17 cellular contexts compared by ENCODE assay signal in the genomic region with DNA sequence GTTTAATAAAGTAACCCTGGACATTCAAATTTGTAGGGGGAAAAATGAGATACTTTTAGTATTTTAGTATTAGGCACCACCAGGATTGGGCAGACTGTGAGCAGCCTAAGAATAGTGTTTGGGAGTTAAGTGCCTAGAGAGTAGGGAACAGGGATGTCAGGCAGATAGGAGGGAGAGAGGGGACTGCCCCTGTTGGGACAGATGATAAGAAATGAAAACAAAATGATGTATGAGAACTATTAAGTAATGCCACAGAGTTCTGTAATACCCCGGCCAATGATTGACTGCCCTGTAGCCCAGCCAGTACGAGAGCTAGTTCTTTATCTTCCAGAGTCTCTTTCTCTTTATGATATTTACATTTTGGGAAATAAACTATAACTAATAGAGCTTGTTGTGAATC. TPM values are rescaled to one million over a fixed set of nuclear protein-coding genes. Genes with fewer than 3 reads are reported as not detected.
DNase-seq lines count a peak whose midpoint lies in the region; ATAC-seq, FAIRE-seq and TF ChIP-seq lines count a peak whose summit lies in the region.
"Had no signal": no experiment of that assay in that cellular context is flagged by ENCODE, and none has a peak within 500 bp of the region (broad histone marks: within the 10 kb centered on the region; RNA-seq: fewer than 3 reads in every experiment).

No MANE protein-coding gene starts in this region.

- CTCF ChIA-PET in activated CD8-positive, alpha-beta T cell treated with anti-CD3 and anti-CD28 coated beads for 36 hours (lab: Charles Lee) = interaction anchor here (1.1 kb wide), 1 partner anchor 23 kb away, joined by 3 read pairs; no protein-coding TSS in a partner anchor
- CTCF ChIA-PET in activated CD8-positive, alpha-beta T cell treated with anti-CD3 and anti-CD28 coated beads, Interleukin-2, amount 10 ng/mL, durations not matched to agents 7 days and 5 days (lab: Charles Lee) = interaction anchor here (1.1 kb wide), 1 partner anchor 81 kb away, joined by 4 read pairs; no protein-coding TSS in a partner anchor

- H3K36me3 ChIP-seq in small intestine (ENCODE audit: control insufficient read depth in 2 of 2, insufficient read depth in 2 of 2, low read length in 2 of 2) = peaks cover 0 to 3% of the 10 kb centered on the region in 2 donors

- H3K27ac ChIP-seq in right cardiac atrium (ENCODE audit: low read length) = peak overlapping the region; percentile 42
- no peak overlapping the region for H3K27ac ChIP-seq in small intestine (ENCODE audit: low read depth in 1 of 2, low read length in 1 of 2)
- H3K27ac ChIP-seq: SK-N-MC had no signal

- H3K4me1 Mint-ChIP-seq in activated CD8-positive, alpha-beta T cell treated with anti-CD3 and anti-CD28 coated beads for 36 hours (ENCODE audit: low read depth) = peaks cover 49% of the 10 kb centered on the region
- H3K4me1 Mint-ChIP-seq in activated CD8-positive, alpha-beta T cell treated with anti-CD3 and anti-CD28 coated beads, Interleukin-2, amount 10 ng/mL, durations not matched to agents 7 days and 5 days (ENCODE audit: low read depth) = peaks cover 47% of the 10 kb centered on the region
- peaks cover 14% of the 10 kb centered on the region for H3K4me1 Mint-ChIP-seq in activated T-helper 17 cell treated with anti-CD3 and anti-CD28 coated beads, Interleukin-2, amount 50 U/mL, for 72 hours
- H3K4me1 Mint-ChIP-seq in stimulated activated naive B cell treated with anti-CD40 and anti-IgM and Interleukin-4, amounts not matched to agents 10 μg/mL and 1 μg/mL and 100 μg/mL, for 72 hours = peaks cover 49 to 76% of the 10 kb centered on the region in 2 donors

- TF ChIP-seq CTCF in activated CD8-positive, alpha-beta T cell treated with anti-CD3 and anti-CD28 coated beads for 36 hours (IDR thresholded peaks at IDR 0.05) = no peak

- ATAC-seq in activated CD8-positive, alpha-beta T cell treated with anti-CD3 and anti-CD28 coated beads for 36 hours = no peak
- no peak for ATAC-seq in activated CD8-positive, alpha-beta T cell treated with anti-CD3 and anti-CD28 coated beads, Interleukin-2, amount 10 ng/mL, durations not matched to agents 7 days and 5 days
- no peak for ATAC-seq in activated T-helper 17 cell treated with anti-CD3 and anti-CD28 coated beads, Interleukin-2, amount 50 U/mL, for 72 hours (replicated peaks)
- ATAC-seq in right cardiac atrium = peak; percentile 65 to 70
- peak in 1 of 2 donors; percentile 25 for ATAC-seq in stimulated activated naive B cell treated with anti-CD40 and anti-IgM and Interleukin-4, amounts not matched to agents 10 μg/mL and 1 μg/mL and 100 μg/mL, for 72 hours (replicated peaks)
- no peak for ATAC-seq in HG03097 (IDR thresholded peaks at IDR 0.05; ENCODE audit: low FRiP score, unreplicated experiment)
- no peak for ATAC-seq in HG03442 (IDR thresholded peaks at IDR 0.05; ENCODE audit: unreplicated experiment)
- ATAC-seq: PC-3 had no signal

- no peak for DNase-seq in activated CD8-positive, alpha-beta T cell treated with anti-CD3 and anti-CD28 coated beads for 36 hours
- no peak for DNase-seq in activated CD8-positive, alpha-beta T cell treated with anti-CD3 and anti-CD28 coated beads, Interleukin-2, amount 10 ng/mL, durations not matched to agents 7 days and 5 days
- DNase-seq in right cardiac atrium (no peak), small intestine (no peak)
- no peak for DNase-seq in stimulated activated naive B cell treated with anti-CD40 and anti-IgM and Interleukin-4, amounts not matched to agents 10 μg/mL and 1 μg/mL and 100 μg/mL, for 72 hours
- DNase-seq: CD4-positive, alpha-beta memory T cell; DMS 273 treated with DMSO at 0.1 percent for 48 hours; NCI-H146; NCI-H2081 treated with DMSO at 0.1 percent for 48 hours; NCI-H524; PC-3 had no signal

- no peak for FAIRE-seq in small intestine (lab: Jason Lieb, UNC)
- FAIRE-seq: A204.1, H1 had no signal

- no peaks in the 10 kb centered on the region for H3K9me3 ChIP-seq in right cardiac atrium (ENCODE audit: control insufficient read depth, low read length)
- no peaks in the 10 kb centered on the region for H3K9me3 ChIP-seq in small intestine (ENCODE audit: control insufficient read depth, low read depth)

- H3K9me3 Mint-ChIP-seq in activated CD8-positive, alpha-beta T cell treated with anti-CD3 and anti-CD28 coated beads for 36 hours = no peaks in the 10 kb centered on the region
- H3K9me3 Mint-ChIP-seq in activated CD8-positive, alpha-beta T cell treated with anti-CD3 and anti-CD28 coated beads, Interleukin-2, amount 10 ng/mL, durations not matched to agents 7 days and 5 days (ENCODE audit: insufficient read depth) = no peaks in the 10 kb centered on the region
- H3K9me3 Mint-ChIP-seq in activated T-helper 17 cell treated with anti-CD3 and anti-CD28 coated beads, Interleukin-2, amount 50 U/mL, for 72 hours = no peaks in the 10 kb centered on the region
- no peaks in the 10 kb centered on the region for H3K9me3 Mint-ChIP-seq in stimulated activated naive B cell treated with anti-CD40 and anti-IgM and Interleukin-4, amounts not matched to agents 10 μg/mL and 1 μg/mL and 100 μg/mL, for 72 hours
- H3K9me3 Mint-ChIP-seq: CD4-positive, alpha-beta memory T cell had no signal

- no peaks in the 10 kb centered on the region for H3K27me3 Mint-ChIP-seq in activated CD8-positive, alpha-beta T cell treated with anti-CD3 and anti-CD28 coated beads for 36 hours
- no peaks in the 10 kb centered on the region for H3K27me3 Mint-ChIP-seq in activated CD8-positive, alpha-beta T cell treated with anti-CD3 and anti-CD28 coated beads, Interleukin-2, amount 10 ng/mL, durations not matched to agents 7 days and 5 days (ENCODE audit: low read depth)
- no peaks in the 10 kb centered on the region for H3K27me3 Mint-ChIP-seq in activated T-helper 17 cell treated with anti-CD3 and anti-CD28 coated beads, Interleukin-2, amount 50 U/mL, for 72 hours
- H3K27me3 Mint-ChIP-seq in stimulated activated naive B cell treated with anti-CD40 and anti-IgM and Interleukin-4, amounts not matched to agents 10 μg/mL and 1 μg/mL and 100 μg/mL, for 72 hours = no peaks in the 10 kb centered on the region
- H3K27me3 Mint-ChIP-seq: CD4-positive, alpha-beta memory T cell had no signal

- intact Hi-C loops in activated CD8-positive, alpha-beta T cell treated with anti-CD3 and anti-CD28 coated beads for 36 hours (cut with micrococcal nuclease) = no loop called here
- intact Hi-C loops in right cardiac atrium (cut with DNase I) = no loop called here

- H3K4me3 ChIP-seq in right cardiac atrium (ENCODE audit: low read length) (no peak overlapping the region), small intestine (ENCODE audit: low read depth in 1 of 2, low read length in 2 of 2) (no peak overlapping the region)
- H3K4me3 ChIP-seq: SK-N-MC had no signal

- POLR2A ChIA-PET in activated CD8-positive, alpha-beta T cell treated with anti-CD3 and anti-CD28 coated beads for 36 hours (lab: Charles Lee) = interaction anchor here (0.6 to 0.7 kb wide), 3 partner anchors 31 to 638 kb away, joined by 3 read pairs; no protein-coding TSS in a partner anchor
- POLR2A ChIA-PET in activated CD8-positive, alpha-beta T cell treated with anti-CD3 and anti-CD28 coated beads, Interleukin-2, amount 10 ng/mL, durations not matched to agents 7 days and 5 days (lab: Charles Lee) = no interaction called here

- H3K27ac Mint-ChIP-seq in activated CD8-positive, alpha-beta T cell treated with anti-CD3 and anti-CD28 coated beads for 36 hours = peak overlapping the region; percentile 17
- H3K27ac Mint-ChIP-seq in activated CD8-positive, alpha-beta T cell treated with anti-CD3 and anti-CD28 coated beads, Interleukin-2, amount 10 ng/mL, durations not matched to agents 7 days and 5 days = no peak overlapping the region
- peak overlapping the region; percentile 11 for H3K27ac Mint-ChIP-seq in activated T-helper 17 cell treated with anti-CD3 and anti-CD28 coated beads, Interleukin-2, amount 50 U/mL, for 72 hours
- peak overlapping the region; percentile 9 for H3K27ac Mint-ChIP-seq in stimulated activated naive B cell treated with anti-CD40 and anti-IgM and Interleukin-4, amounts not matched to agents 10 μg/mL and 1 μg/mL and 100 μg/mL, for 72 hours

- H3K4me1 ChIP-seq in right cardiac atrium (ENCODE audit: control insufficient read depth, insufficient read depth, low read length) (peaks cover 21% of the 10 kb centered on the region), small intestine (ENCODE audit: control insufficient read depth in 2 of 2, insufficient read depth in 1 of 2, low read depth in 1 of 2, low read length in 1 of 2) (peaks cover 20 to 21% of the 10 kb centered on the region in 2 donors)

- no peak overlapping the region for H3K4me3 Mint-ChIP-seq in activated CD8-positive, alpha-beta T cell treated with anti-CD3 and anti-CD28 coated beads for 36 hours
- H3K4me3 Mint-ChIP-seq in activated CD8-positive, alpha-beta T cell treated with anti-CD3 and anti-CD28 coated beads, Interleukin-2, amount 10 ng/mL, durations not matched to agents 7 days and 5 days = no peak overlapping the region
- no peak overlapping the region for H3K4me3 Mint-ChIP-seq in activated T-helper 17 cell treated with anti-CD3 and anti-CD28 coated beads, Interleukin-2, amount 50 U/mL, for 72 hours
- H3K4me3 Mint-ChIP-seq in stimulated activated naive B cell treated with anti-CD40 and anti-IgM and Interleukin-4, amounts not matched to agents 10 μg/mL and 1 μg/mL and 100 μg/mL, for 72 hours = no peak overlapping the region
- H3K4me3 Mint-ChIP-seq: CD4-positive, alpha-beta memory T cell had no signal

- WGBS in right cardiac atrium = 40% methylated on average over 2 of the region's 2 CpGs
- 15 to 66% (median 30%) methylated on average over 2 of the region's 2 CpGs for WGBS in small intestine, 3 donors

- H3K36me3 Mint-ChIP-seq in activated CD8-positive, alpha-beta T cell treated with anti-CD3 and anti-CD28 coated beads for 36 hours (ENCODE audit: low read depth) = peaks cover 3% of the 10 kb centered on the region
- H3K36me3 Mint-ChIP-seq in activated CD8-positive, alpha-beta T cell treated with anti-CD3 and anti-CD28 coated beads, Interleukin-2, amount 10 ng/mL, durations not matched to agents 7 days and 5 days (ENCODE audit: low read depth) = peaks cover 5% of the 10 kb centered on the region
- no peaks in the 10 kb centered on the region for H3K36me3 Mint-ChIP-seq in activated T-helper 17 cell treated with anti-CD3 and anti-CD28 coated beads, Interleukin-2, amount 50 U/mL, for 72 hours (ENCODE audit: low read depth)
- H3K36me3 Mint-ChIP-seq in stimulated activated naive B cell treated with anti-CD40 and anti-IgM and Interleukin-4, amounts not matched to agents 10 μg/mL and 1 μg/mL and 100 μg/mL, for 72 hours = no peaks in the 10 kb centered on the region

- no peaks in the 10 kb centered on the region for H3K27me3 ChIP-seq in right cardiac atrium (ENCODE audit: control insufficient read depth, insufficient read depth)
- H3K27me3 ChIP-seq in small intestine (ENCODE audit: control insufficient read depth in 2 of 2, insufficient read depth in 2 of 2, low read length in 2 of 2) = no peaks in the 10 kb centered on the region

RNA-seq across cellular contexts. Expression of a gene that starts 24.4 kb away (rescaled TPM):
- total RNA-seq in activated CD8-positive, alpha-beta T cell treated with anti-CD3 and anti-CD28 coated beads for 36 hours = 10 to 100 TPM; 12.7 to 18.0 TPM
- 10 to 100 TPM; 25.4 to 30.3 TPM for total RNA-seq in activated CD8-positive, alpha-beta T cell treated with anti-CD3 and anti-CD28 coated beads, Interleukin-2, amount 10 ng/mL, durations not matched to agents 7 days and 5 days
- total RNA-seq in activated T-helper 17 cell treated with anti-CD3 and anti-CD28 coated beads, Interleukin-2, amount 50 U/mL, for 72 hours = 10 to 100 TPM in 1 of 2 donors, 1 to 10 TPM in 1; 7.8 to 12.0 TPM
- total RNA-seq in right cardiac atrium = 10 to 100 TPM; 44.4 to 56.9 (median 47.8) TPM
- polyA plus RNA-seq in right cardiac atrium (13.2 TPM), small intestine (10 to 100 TPM in 2 of 3 donors, 1 to 10 TPM in 1; 7.6 to 12.3 (median 10.7) TPM)

Comparison
In these comparisons a context has a peak if more than half of its experiments do, and no peak if none do; other contexts are left out.
1. ATAC-seq: peak in right cardiac atrium (2 of 2); none in activated CD8-positive, alpha-beta T cell treated with anti-CD3 and anti-CD28 coated beads for 36 hours (single experiment), activated CD8-positive, alpha-beta T cell treated with anti-CD3 and anti-CD28 coated beads, Interleukin-2, amount 10 ng/mL, durations not matched to agents 7 days and 5 days (single experiment), activated T-helper 17 cell treated with anti-CD3 and anti-CD28 coated beads, Interleukin-2, amount 50 U/mL, for 72 hours (single experiment), HG03097 (single experiment) and HG03442 (single experiment).